8 cellular contexts compared by ENCODE assay signal in the genomic region with DNA sequence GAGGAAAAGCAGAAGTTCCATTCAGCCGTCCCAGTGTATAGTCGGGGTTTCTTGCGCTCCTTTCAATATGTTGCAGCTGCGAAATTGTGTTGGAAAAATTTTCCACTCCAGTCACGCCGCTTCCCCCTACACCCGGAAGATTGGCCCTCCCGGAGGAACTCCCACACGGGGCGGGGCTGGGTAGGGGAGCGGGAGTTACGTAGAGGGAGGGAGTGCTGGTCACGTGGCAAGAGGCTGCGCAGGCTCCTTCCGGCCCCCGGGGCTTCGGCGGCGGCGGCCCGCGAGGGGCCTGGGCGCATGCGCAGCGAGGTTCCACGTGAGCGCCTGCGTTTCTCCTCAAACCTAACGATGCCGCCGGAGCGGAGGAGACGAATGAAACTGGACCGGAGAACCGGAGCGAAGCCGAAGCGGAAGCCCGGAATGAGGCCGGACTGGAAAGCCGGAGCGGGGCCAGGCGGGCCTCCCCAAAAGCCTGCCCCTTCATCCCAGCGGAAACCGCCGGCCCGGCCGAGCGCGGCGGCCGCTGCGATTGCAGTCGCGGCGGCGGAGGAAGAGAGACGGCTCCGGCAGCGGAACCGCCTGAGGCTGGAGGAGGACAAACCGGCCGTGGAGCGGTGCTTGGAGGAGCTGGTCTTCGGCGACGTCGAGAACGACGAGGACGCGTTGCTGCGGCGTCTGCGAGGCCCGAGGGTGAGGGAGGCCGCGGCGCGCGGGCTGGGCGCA. TPM values are rescaled to one million over a fixed set of nuclear protein-coding genes. Genes with fewer than 3 reads are reported as not detected.
DNase-seq lines count a peak whose midpoint lies in the region; ATAC-seq and TF ChIP-seq lines count a peak whose summit lies in the region.

A gene (plus strand): TSS at position 310 of the 723 bp plus-strand sequence. CDS start 39 bp downstream, at position 349.

- H3K4me3 ChIP-seq in HUES48 (ENCODE audit: low read depth, low read length) (peak within 1 kb of the TSS; percentile 90), NT2/D1 (ENCODE audit: insufficient read length, low read depth) (peak within 1 kb of the TSS; percentile 96), endodermal cell (ENCODE audit: low read length) (peak within 1 kb of the TSS; percentile 92)

- no peaks in the 10 kb centered on the region for H3K9me3 ChIP-seq in HUES48 (ENCODE audit: control insufficient read depth, insufficient read depth, low read length)
- H3K9me3 ChIP-seq in NT2/D1 (ENCODE audit: insufficient read depth, low read length) = no peaks in the 10 kb centered on the region
- H3K9me3 ChIP-seq in endodermal cell (ENCODE audit: control insufficient read depth, low read length) = no peaks in the 10 kb centered on the region

- BruUV-seq in Calu3 (replicated peaks; lab: Mats Ljungman, UMichigan) = TSS peak; percentile 5

- H3K36me3 ChIP-seq in HUES48 (ENCODE audit: control insufficient read depth, insufficient read depth, low read length) (peaks cover 60% of the 10 kb centered on the region), NT2/D1 (ENCODE audit: insufficient read depth, insufficient read length, low read length) (peaks cover 69% of the 10 kb centered on the region), endodermal cell (ENCODE audit: control insufficient read depth, insufficient read depth, low read length) (peaks cover 50% of the 10 kb centered on the region)

- CTCF ChIA-PET in Calu3 (lab: Charles Lee) = no interaction called here
- CTCF ChIA-PET in activated CD8-positive, alpha-beta memory T cell treated with anti-CD3 and anti-CD28 coated beads, Interleukin-2, amount 10 ng/mL, durations not matched to agents 7 days and 5 days (lab: Charles Lee) = interaction anchor here (1.0 kb wide), 1 partner anchor 9 kb away, joined by 3 read pairs; no protein-coding TSS in a partner anchor

- 0 to 1% methylated on average over 37 to 81 of the region's 82 CpGs for WGBS in endodermal cell (ENCODE audit: insufficient coverage in 1 of 2, insufficient read length in 1 of 2), 2 experiments

- H3K4me1 ChIP-seq in HUES48 (ENCODE audit: control insufficient read depth, insufficient read depth, low read length) (peaks cover 16% of the 10 kb centered on the region; the same call in 1 of the 2 replicates), NT2/D1 (ENCODE audit: insufficient read depth, insufficient read length) (no peaks in the 10 kb centered on the region), endodermal cell (ENCODE audit: control insufficient read depth, insufficient read depth, low read length) (no peaks in the 10 kb centered on the region)

- DNase-seq in Calu3 = peak; percentile 99
- DNase-seq in NT2/D1 (ENCODE audit: low read depth, low spot score) = peak; percentile 86
- peak; percentile 97 for DNase-seq in activated CD8-positive, alpha-beta memory T cell treated with anti-CD3 and anti-CD28 coated beads, Interleukin-2, amount 10 ng/mL, durations not matched to agents 7 days and 5 days
- peak; percentile 99 for DNase-seq in endodermal cell
- peak; percentile 99 for DNase-seq in mesenteric fat pad (ENCODE audit: low spot score)
- DNase-seq in stimulated activated CD8-positive, alpha-beta memory T cell treated with anti-CD3 and anti-CD28 coated beads, Interleukin-15, amount 100 ng/mL, for 1 hour (ENCODE audit: low read depth) = peak; percentile 89

- ATAC-seq in GM21423 (IDR thresholded peaks at IDR 0.05; ENCODE audit: unreplicated experiment) = peak; percentile 70
- ATAC-seq in activated CD8-positive, alpha-beta memory T cell treated with anti-CD3 and anti-CD28 coated beads, Interleukin-2, amount 10 ng/mL, durations not matched to agents 7 days and 5 days = peak; percentile 84

- intact Hi-C loops in Calu3 (cut with micrococcal nuclease; ENCODE audit: unreplicated experiment) = no loop called here

- TF ChIP-seq CTCF in Calu3 (IDR thresholded peaks at IDR 0.05; ENCODE audit: unreplicated experiment) (no peak), endodermal cell (conservative IDR thresholded peaks at IDR 0.05) (no peak)

- H3K27ac Mint-ChIP-seq in Calu3 (ENCODE audit: unreplicated experiment) (peak within 1 kb of the TSS; percentile 98), endodermal cell (peak within 1 kb of the TSS; percentile 100)
- peak within 1 kb of the TSS; percentile 97 for H3K27ac Mint-ChIP-seq in activated CD8-positive, alpha-beta memory T cell treated with anti-CD3 and anti-CD28 coated beads, Interleukin-2, amount 10 ng/mL, durations not matched to agents 7 days and 5 days

- H3K36me3 Mint-ChIP-seq in Calu3 (ENCODE audit: insufficient read depth, unreplicated experiment) (peaks cover 78% of the 10 kb centered on the region), endodermal cell (ENCODE audit: low read depth) (peaks cover 40% of the 10 kb centered on the region)
- H3K36me3 Mint-ChIP-seq in activated CD8-positive, alpha-beta memory T cell treated with anti-CD3 and anti-CD28 coated beads, Interleukin-2, amount 10 ng/mL, durations not matched to agents 7 days and 5 days = peaks cover 22% of the 10 kb centered on the region

- H3K27me3 ChIP-seq in HUES48 (ENCODE audit: control insufficient read depth, insufficient read depth, low read length) (no peaks in the 10 kb centered on the region), NT2/D1 (ENCODE audit: insufficient read depth, insufficient read length) (no peaks in the 10 kb centered on the region), endodermal cell (ENCODE audit: control insufficient read depth, insufficient read depth, low read length, poor library complexity, severe bottlenecking) (no peaks in the 10 kb centered on the region)

- peak within 1 kb of the TSS; percentile 96 for H3K9ac ChIP-seq in HUES48 (ENCODE audit: low read depth, low read length)
- peak within 1 kb of the TSS; percentile 100 for H3K9ac ChIP-seq in NT2/D1 (ENCODE audit: insufficient read length, low read depth)
- peak within 1 kb of the TSS; percentile 97 for H3K9ac ChIP-seq in endodermal cell (ENCODE audit: extremely low read depth, low read length, poor library complexity, severe bottlenecking)

- H3K9me3 Mint-ChIP-seq in Calu3 (ENCODE audit: low read depth, unreplicated experiment) = no peaks in the 10 kb centered on the region
- H3K9me3 Mint-ChIP-seq in activated CD8-positive, alpha-beta memory T cell treated with anti-CD3 and anti-CD28 coated beads, Interleukin-2, amount 10 ng/mL, durations not matched to agents 7 days and 5 days (ENCODE audit: low read depth) = no peaks in the 10 kb centered on the region
- no peaks in the 10 kb centered on the region for H3K9me3 Mint-ChIP-seq in endodermal cell

- H3K4me3 Mint-ChIP-seq in Calu3 (ENCODE audit: low read depth, unreplicated experiment) = peak within 1 kb of the TSS; percentile 87
- H3K4me3 Mint-ChIP-seq in activated CD8-positive, alpha-beta memory T cell treated with anti-CD3 and anti-CD28 coated beads, Interleukin-2, amount 10 ng/mL, durations not matched to agents 7 days and 5 days = peak within 1 kb of the TSS; percentile 77
- H3K4me3 Mint-ChIP-seq in endodermal cell = peak within 1 kb of the TSS; percentile 90

- H3K27ac ChIP-seq in HUES48 (ENCODE audit: low read depth, low read length) (peak within 1 kb of the TSS; percentile 95), endodermal cell (ENCODE audit: low read depth, low read length) (peak within 1 kb of the TSS; percentile 99)

- H3K4me1 Mint-ChIP-seq in Calu3 (ENCODE audit: low read depth, unreplicated experiment) (peaks cover 60% of the 10 kb centered on the region), endodermal cell (peaks cover 23% of the 10 kb centered on the region)
- H3K4me1 Mint-ChIP-seq in activated CD8-positive, alpha-beta memory T cell treated with anti-CD3 and anti-CD28 coated beads, Interleukin-2, amount 10 ng/mL, durations not matched to agents 7 days and 5 days = peaks cover 54% of the 10 kb centered on the region

- H3K27me3 Mint-ChIP-seq in Calu3 (ENCODE audit: unreplicated experiment) (no peaks in the 10 kb centered on the region), endodermal cell (ENCODE audit: insufficient read depth) (no peaks in the 10 kb centered on the region)
- no peaks in the 10 kb centered on the region for H3K27me3 Mint-ChIP-seq in activated CD8-positive, alpha-beta memory T cell treated with anti-CD3 and anti-CD28 coated beads, Interleukin-2, amount 10 ng/mL, durations not matched to agents 7 days and 5 days

RNA-seq across cellular contexts. Expression of the gene that starts here (rescaled TPM):
- total RNA-seq in Calu3 (2022) (66.7 and 68.5 TPM in 2 replicates), endodermal cell (10 to 100 TPM; 52.3 to 68.7 TPM), mesenteric fat pad (21.5 TPM)
- 10 to 100 TPM; 46.8 to 59.8 TPM for total RNA-seq in activated CD8-positive, alpha-beta memory T cell treated with anti-CD3 and anti-CD28 coated beads, Interleukin-2, amount 10 ng/mL, durations not matched to agents 7 days and 5 days
- polyA plus RNA-seq in endodermal cell (2013, experiment 1 of 2) = 51.1 TPM
- 51.6 TPM for polyA plus RNA-seq in endodermal cell (2013, experiment 2 of 2)

Comparison
In these comparisons a context has a peak if more than half of its experiments do, and no peak if none do; other contexts are left out.
1. Peak in every context shown above with its lines: DNase-seq, ATAC-seq, H3K4me3 ChIP-seq and H3K27ac ChIP-seq.